Comparison of ENCODE assay signal across 27 cellular contexts in the genomic region with DNA sequence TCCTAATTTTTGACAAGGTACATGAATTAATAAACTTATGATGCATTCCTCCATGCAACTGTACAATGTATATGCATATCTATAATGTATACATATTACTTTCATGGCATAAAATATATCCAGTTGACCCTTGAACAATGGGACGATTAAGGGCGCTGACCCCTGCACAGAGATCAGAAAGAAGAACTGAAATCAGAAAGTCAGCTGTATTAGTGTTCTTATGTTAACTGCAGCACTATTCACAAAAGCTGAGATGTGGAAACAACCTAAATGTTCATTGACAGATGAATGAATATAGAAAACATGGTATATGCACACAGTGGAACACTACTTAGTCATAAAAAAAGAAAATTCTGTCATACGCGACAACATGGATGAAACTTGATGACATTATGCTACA.
"Had no signal": no experiment of that assay in that cellular context is flagged by ENCODE, and none has a peak within 500 bp of the region (broad histone marks: within the 10 kb centered on the region; RNA-seq: fewer than 3 reads in every experiment).

No MANE protein-coding gene starts in this region.

- FAIRE-seq: endometrium, endothelial cell of umbilical vein, frontal cortex had no signal

- H3K27me3 ChIP-seq: colonic mucosa, dorsolateral prefrontal cortex, esophagus muscularis mucosa, esophagus squamous epithelium, foreskin keratinocyte, gastrocnemius medialis, gastroesophageal sphincter, heart left ventricle, heart right ventricle had no signal

- H3K4me3 ChIP-seq: colonic mucosa, coronary artery, dorsolateral prefrontal cortex, esophagus muscularis mucosa, esophagus squamous epithelium, gastrocnemius medialis, gastroesophageal sphincter, heart left ventricle, heart right ventricle had no signal

- H3K36me3 ChIP-seq: colonic mucosa, esophagus muscularis mucosa, esophagus squamous epithelium, gastrocnemius medialis, gastroesophageal sphincter, heart left ventricle, heart right ventricle had no signal

- H3K27ac ChIP-seq: colonic mucosa, coronary artery, dorsolateral prefrontal cortex, epithelial cell of prostate, esophagus muscularis mucosa, esophagus squamous epithelium, foreskin keratinocyte, gastrocnemius medialis, gastroesophageal sphincter, heart left ventricle, heart right ventricle had no signal

- H3K9me3 ChIP-seq: colonic mucosa, esophagus squamous epithelium, gastrocnemius medialis, gastroesophageal sphincter had no signal

- H3K4me1 ChIP-seq: colonic mucosa, esophagus muscularis mucosa, esophagus squamous epithelium, foreskin keratinocyte, gastrocnemius medialis, gastroesophageal sphincter, heart left ventricle had no signal

- DNase-seq: colonic mucosa; cortex of kidney; dermis blood vessel endothelial cell; dorsolateral prefrontal cortex; effector CD4-positive, alpha-beta T cell; effector CD8-positive, alpha-beta T cell; effector memory CD4-positive, alpha-beta T cell; effector memory CD8-positive, alpha-beta T cell; endodermal cell; erythroblast; esophagus squamous epithelium; foreskin fibroblast; foreskin keratinocyte; foreskin melanocyte; gastrocnemius medialis; glutamatergic neuron; head of caudate nucleus; heart left ventricle; heart right ventricle had no signal

- ATAC-seq: effector memory CD8-positive, alpha-beta T cell; esophagus mucosa; foreskin keratinocyte; gastrocnemius medialis; gastroesophageal sphincter; heart left ventricle; heart right ventricle had no signal
